ENCODE assay signal across 9 cellular contexts in genomic region chr4:162981823-162982222, GRCh38.
"Had no signal": no experiment of that assay in that cellular context is flagged by ENCODE, and none has a peak within 500 bp of the region (broad histone marks: within the 10 kb centered on the region; RNA-seq: fewer than 3 reads in every experiment).

No MANE protein-coding gene starts in this region.

- H3K9ac ChIP-seq: KMS-11 had no signal

- ATAC-seq: HCT116, HepG2 had no signal

- H3K4me1 ChIP-seq: HAP-1 had no signal

- H3K27me3 Mint-ChIP-seq: IgD-negative memory B cell had no signal

- H3K27ac ChIP-seq: HL-60, KMS-11 had no signal

- H3K36me3 ChIP-seq: HAP-1 had no signal

- H3K4me3 ChIP-seq: HAP-1 had no signal

- H3K9me3 ChIP-seq: HAP-1 had no signal

- H3K4me3 Mint-ChIP-seq: HFFc6, IgD-negative memory B cell had no signal

- H3K4me2 ChIP-seq: KMS-11 had no signal

- H3K4me1 Mint-ChIP-seq: IgD-negative memory B cell had no signal

- H3K36me3 Mint-ChIP-seq: IgD-negative memory B cell had no signal

- H3K27ac Mint-ChIP-seq: HFFc6, IgD-negative memory B cell had no signal

- DNase-seq: GOT3, HFFc6, KBM-7 had no signal
